8 cellular contexts compared by ENCODE assay signal in genomic region chr20:54199721-54200176, GRCh38. TPM values are rescaled to one million over a fixed set of nuclear protein-coding genes. Genes with fewer than 3 reads are reported as not detected.
DNase-seq lines count a peak whose midpoint lies in the region; ATAC-seq and TF ChIP-seq lines count a peak whose summit lies in the region.

No MANE protein-coding gene starts in this region.

- no peaks in the 10 kb centered on the region for H3K36me3 ChIP-seq in cardiac muscle cell
- no peaks in the 10 kb centered on the region for H3K36me3 ChIP-seq in psoas muscle (ENCODE audit: insufficient read depth in 1 of 2, low read depth in 1 of 2)

- H3K4me1 ChIP-seq in cardiac muscle cell (ENCODE audit: low read depth) (no peaks in the 10 kb centered on the region), psoas muscle (no peaks in the 10 kb centered on the region)

- 17 to 26% (median 23%) methylated on average over 7 of the region's 7 CpGs for WGBS in psoas muscle, 3 donors

- peak; percentile 97 for TF ChIP-seq CTCF in AG10803 (conservative IDR thresholded peaks at IDR 0.05; ENCODE audit: low read length)
- peak; percentile 93 for TF ChIP-seq CTCF in NB4 (IDR thresholded peaks at IDR 0.05; ENCODE audit: low read depth, low read length)
- TF ChIP-seq CTCF in cardiac muscle cell (IDR thresholded peaks at IDR 0.05; ENCODE audit: low read depth, low read length): peak; percentile 93
- peak; percentile 92 for TF ChIP-seq CTCF in psoas muscle (IDR thresholded peaks at IDR 0.05)

- intact Hi-C loops in psoas muscle (cut with DNase I): loop anchor here (2.0 to 10.0 kb wide), 4 partner anchors 99 to 622 kb away; no protein-coding TSS in a partner anchor

- H3K27ac ChIP-seq in cardiac muscle cell: no peak overlapping the region
- H3K27ac ChIP-seq in psoas muscle: no peak overlapping the region

- TF ChIP-seq POLR2A in NB4 (IDR thresholded peaks at IDR 0.05; ENCODE audit: extremely low read depth, insufficient read length): no peak

- no peak overlapping the region for H3K4me3 ChIP-seq in AG10803 (ENCODE audit: low read length)
- no peak overlapping the region for H3K4me3 ChIP-seq in NB4 (ENCODE audit: low read depth, low read length)
- H3K4me3 ChIP-seq in cardiac muscle cell: no peak overlapping the region
- H3K4me3 ChIP-seq in psoas muscle: no peak overlapping the region

- ATAC-seq in GM19043 (IDR thresholded peaks at IDR 0.05; ENCODE audit: low read depth, unreplicated experiment) (peak; percentile 54), psoas muscle (peak; percentile 64 to 84 (median 67)), GM18873 (IDR thresholded peaks at IDR 0.05; ENCODE audit: low FRiP score, unreplicated experiment) (no peak)

- DNase-seq in AG10803 (ENCODE audit: low read depth): peak; percentile 74
- peak; percentile 76 for DNase-seq in NB4 (ENCODE audit: low read depth)
- DNase-seq in SW480 (ENCODE audit: low spot score): peak; percentile 82
- peak; percentile 32 for DNase-seq in activated naive CD8-positive, alpha-beta T cell treated with anti-CD3 and anti-CD28 coated beads, Interleukin-2, amount 50 U/mL, for 16 hours (ENCODE audit: low read depth, low spot score)
- peak; percentile 70 to 83 for DNase-seq in cardiac muscle cell (ENCODE audit: low read depth in 1 of 2, low spot score in 1 of 2)
- DNase-seq in psoas muscle: peak; percentile 67 to 79

- H3K27me3 ChIP-seq in cardiac muscle cell (no peaks in the 10 kb centered on the region), psoas muscle (ENCODE audit: insufficient read depth in 3 of 3, low read length in 2 of 3) (no peaks in the 10 kb centered on the region)

- no peaks in the 10 kb centered on the region for H3K9me3 ChIP-seq in cardiac muscle cell (ENCODE audit: low read depth)
- H3K9me3 ChIP-seq in psoas muscle: no peaks in the 10 kb centered on the region

RNA-seq across cellular contexts. Expression of gene PFDN4, which starts 8.1 kb away (rescaled TPM):
- total RNA-seq in cardiac muscle cell: 75.5 and 92.9 TPM in 2 replicates
- 56.9 and 72.0 TPM in 2 replicates for polyA plus RNA-seq in cardiac muscle cell
- total RNA-seq in psoas muscle: 10 to 100 TPM; 15.8 to 26.3 (median 18.9) TPM
- 10 to 100 TPM; 45.8 to 77.5 (median 72.9) TPM for polyA plus RNA-seq in psoas muscle

RNA-seq across cellular contexts. Expression of gene CYP24A1, which starts 26.0 kb away (rescaled TPM):
- total RNA-seq in cardiac muscle cell (not detected in 2 replicates), psoas muscle (not detected)
- polyA plus RNA-seq in cardiac muscle cell (not detected in 2 replicates), psoas muscle (under 1 TPM in 1 of 3 donors, not detected in 2; 0.03 TPM)

Comparison
In these comparisons a context has a peak if more than half of its experiments do, and no peak if none do; other contexts are left out.
1. DNase-seq: peak in every context shown above with its lines; median percentile 82 in SW480; 76 in cardiac muscle cell; 76 in NB4; 74 in AG10803; 73 in psoas muscle; 32 in activated naive CD8-positive, alpha-beta T cell treated with anti-CD3 and anti-CD28 coated beads, Interleukin-2, amount 50 U/mL, for 16 hours.